Comparison of ENCODE assay signal across 10 cellular contexts in genomic region chr5:149938272-149938671, GRCh38.
A peak's percentile ranks its signal among the peaks of the same experiment; 100 is the strongest.
DNase-seq lines count a peak whose midpoint lies in the region; TF ChIP-seq lines count a peak whose summit lies in the region.
"Had no signal": no experiment of that assay in that cellular context is flagged by ENCODE, and none has a peak within 500 bp of the region (broad histone marks: within the 10 kb centered on the region; RNA-seq: fewer than 3 reads in every experiment).

No MANE protein-coding gene starts in this region.

- peak; percentile 49 for DNase-seq in LoVo (ENCODE audit: low spot score)
- DNase-seq in brain microvascular endothelial cell: peak; percentile 88
- DNase-seq in kidney tubule cell (ENCODE audit: low spot score): peak; percentile 98
- no peak for DNase-seq in stimulated activated naive CD4-positive, alpha-beta T cell (lab: John Stamatoyannopoulos, UW)
- no peak for DNase-seq in stimulated activated CD8-positive, alpha-beta memory T cell treated with anti-CD3 and anti-CD28 coated beads, Interleukin-4, amount 100 ng/mL, for 48 hours
- no peak for DNase-seq in activated CD4-positive, CD25-positive, alpha-beta regulatory T cell (lab: John Stamatoyannopoulos, UW)
- no peak for DNase-seq in effector CD8-positive, alpha-beta T cell (lab: John Stamatoyannopoulos, UW)
- DNase-seq: activated naive CD4-positive, alpha-beta T cell treated with Interleukin-2 at 50 U/mL for 16 hours; CD4-positive, CD25-positive, alpha-beta regulatory T cell had no signal

- no peaks in the 10 kb centered on the region for H3K27me3 ChIP-seq in ACC112 (ENCODE audit: insufficient read depth, low read length)
- no peaks in the 10 kb centered on the region for H3K27me3 ChIP-seq in brain microvascular endothelial cell (replicated peaks)

- H3K27ac ChIP-seq in ACC112 (ENCODE audit: low read depth, low read length): peak overlapping the region; percentile 97
- peak overlapping the region; percentile 44 for H3K27ac ChIP-seq in brain microvascular endothelial cell

- H3K79me2 ChIP-seq in ACC112 (ENCODE audit: control insufficient read depth, insufficient read depth, low read length, unreplicated experiment): no peaks in the 10 kb centered on the region

- no peak overlapping the region for H2AFZ ChIP-seq in ACC112 (ENCODE audit: low read length, unreplicated experiment)

- in situ Hi-C loops in brain microvascular endothelial cell (cut with HindIII; ENCODE audit: low pct_ligation_motif_present, low sequenced_read_pairs): no loop called here

- H3K4me1 ChIP-seq in ACC112 (ENCODE audit: control insufficient read depth, insufficient read depth, low read length, unreplicated experiment): peaks cover 40% of the 10 kb centered on the region

- no peak for TF ChIP-seq CTCF in brain microvascular endothelial cell (IDR thresholded peaks at IDR 0.05; ENCODE audit: low read depth, low read length, missing control alignments)

- H3K4me3 ChIP-seq in ACC112 (ENCODE audit: low read depth, low read length) (peak overlapping the region; percentile 50; the same call in 1 of the 2 replicates), brain microvascular endothelial cell (ENCODE audit: low read depth, low read length) (no peak overlapping the region)

- no peaks in the 10 kb centered on the region for H3K36me3 ChIP-seq in ACC112 (ENCODE audit: insufficient read depth, low read length)
- H3K36me3 ChIP-seq in brain microvascular endothelial cell (replicated peaks): no peaks in the 10 kb centered on the region

Comparison
In these comparisons a context has a peak if more than half of its experiments do, and no peak if none do; other contexts are left out.
1. DNase-seq: peak in LoVo (single experiment), brain microvascular endothelial cell (single experiment) and kidney tubule cell (single experiment); none in stimulated activated naive CD4-positive, alpha-beta T cell (0 of 6), stimulated activated CD8-positive, alpha-beta memory T cell treated with anti-CD3 and anti-CD28 coated beads, Interleukin-4, amount 100 ng/mL, for 48 hours (single experiment), activated CD4-positive, CD25-positive, alpha-beta regulatory T cell (0 of 4) and effector CD8-positive, alpha-beta T cell (single experiment).